11 cellular contexts compared by ENCODE assay signal in the genomic region with DNA sequence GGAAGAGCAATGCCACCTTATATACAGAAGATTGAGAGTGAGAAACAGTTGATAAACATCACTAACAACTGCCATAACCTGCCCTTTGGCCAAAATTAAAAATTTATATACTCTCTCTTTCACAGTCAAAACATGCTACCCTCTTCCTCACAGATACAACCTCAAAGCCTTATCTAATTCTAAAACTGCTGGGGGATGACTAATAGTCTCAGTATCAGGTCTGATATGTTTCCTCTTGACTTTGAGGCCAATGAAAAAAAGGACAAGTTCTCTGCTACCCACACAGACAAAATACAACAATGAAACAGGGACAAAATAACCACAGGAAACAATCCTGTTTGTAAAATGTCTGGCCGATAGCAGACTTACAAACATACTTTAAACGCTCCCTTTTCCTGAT.
"Had no signal": no experiment of that assay in that cellular context is flagged by ENCODE, and none has a peak within 500 bp of the region (broad histone marks: within the 10 kb centered on the region; RNA-seq: fewer than 3 reads in every experiment).

No MANE protein-coding gene starts in this region.

- H3K36me3 ChIP-seq: ovary, thyroid gland had no signal

- H3K9me3 ChIP-seq: ovary, thyroid gland had no signal

- H3K4me3 ChIP-seq: ovary, thyroid gland had no signal

- ATAC-seq: left lobe of liver had no signal

- DNase-seq: activated B cell treated with CpG ODN at 0.5 μM for 24 hours; activated CD4-positive, alpha-beta T cell treated with anti-CD3 and anti-CD28 coated beads, Interleukin-2, amount 50 U/mL, for 1 hour; activated effector memory CD4-positive, alpha-beta T cell treated with anti-CD3 and anti-CD28 coated beads, Interleukin-2, amount 50 U/mL, for 16 hours; activated T-cell treated with anti-CD3 and anti-CD28 coated beads, Interleukin-2, amount 50 U/mL, for 24 hours; foreskin melanocyte; head of caudate nucleus; ovary; stimulated activated CD4-positive, alpha-beta T cell treated with anti-CD3 and anti-CD28 coated beads, Interleukin-4, amount 100 ng/mL, for 4 hours; T-helper 1 cell; thyroid gland had no signal

- H3K27me3 ChIP-seq: ovary, thyroid gland had no signal

- H3K27ac ChIP-seq: ovary, thyroid gland had no signal

- H3K4me1 ChIP-seq: thyroid gland had no signal
